ENCODE assay signal across 19 cellular contexts in the genomic region with DNA sequence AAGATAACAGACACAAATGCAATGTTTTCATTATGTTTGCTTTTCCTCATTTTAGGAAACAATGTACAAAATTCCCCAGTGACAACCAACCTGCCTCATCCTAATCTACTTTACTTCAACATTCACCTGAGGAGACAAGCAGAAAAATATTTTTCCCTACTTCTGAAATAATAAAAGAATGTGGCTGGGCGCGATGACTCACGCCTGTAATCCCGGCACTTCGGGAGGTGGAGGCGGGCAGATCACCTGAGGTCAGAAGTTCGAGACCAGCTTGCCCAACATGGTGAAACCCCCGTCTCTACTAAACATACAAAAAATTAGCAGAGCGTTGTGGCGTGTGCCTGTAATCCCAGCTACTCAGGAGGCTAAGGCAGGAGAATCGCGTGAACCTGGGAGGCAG. TPM values are rescaled to one million over a fixed set of nuclear protein-coding genes. Genes with fewer than 3 reads are reported as not detected.
DNase-seq lines count a peak whose midpoint lies in the region; ATAC-seq, FAIRE-seq and TF ChIP-seq lines count a peak whose summit lies in the region.
"Had no signal": no experiment of that assay in that cellular context is flagged by ENCODE, and none has a peak within 500 bp of the region (broad histone marks: within the 10 kb centered on the region; RNA-seq: fewer than 3 reads in every experiment).

No MANE protein-coding gene starts in this region.

- H4K20me1 ChIP-seq in HCT116 (ENCODE audit: insufficient read depth), result no peaks in the 10 kb centered on the region

- H2AFZ ChIP-seq in HCT116 (ENCODE audit: low read depth, low read length, poor library complexity, severe bottlenecking), result no peak overlapping the region

- H3K9me3 ChIP-seq in A549, result no peaks in the 10 kb centered on the region
- no peaks in the 10 kb centered on the region for H3K9me3 ChIP-seq in HCT116 (ENCODE audit: control insufficient read depth in 1 of 2, insufficient read depth in 1 of 2, low read depth in 1 of 2, low read length in 2 of 2)
- H3K9me3 ChIP-seq in Panc1 (ENCODE audit: control insufficient read depth, insufficient read depth, low read depth, low read length), result no peaks in the 10 kb centered on the region
- H3K9me3 ChIP-seq in mucosa of descending colon, result no peaks in the 10 kb centered on the region
- H3K9me3 ChIP-seq: BE2C had no signal

- H3K9me2 ChIP-seq in HCT116 (ENCODE audit: insufficient read depth), result no peaks in the 10 kb centered on the region

- H3K4me1 ChIP-seq in A549, result peaks cover 92% of the 10 kb centered on the region
- H3K4me1 ChIP-seq in HCT116 (ENCODE audit: control insufficient read depth in 1 of 2, insufficient read depth in 2 of 2, low read length in 2 of 2), result peaks cover 79 to 92% of the 10 kb centered on the region in 2 experiments
- peaks cover 91% of the 10 kb centered on the region for H3K4me1 ChIP-seq in Panc1 (ENCODE audit: control insufficient read depth, insufficient read depth, low read length)
- H3K4me1 ChIP-seq in foreskin keratinocyte, result peaks cover 29% of the 10 kb centered on the region
- H3K4me1 ChIP-seq in mucosa of descending colon (ENCODE audit: low read depth), result peaks cover 37% of the 10 kb centered on the region
- H3K4me1 ChIP-seq: BE2C had no signal

- POLR2A ChIA-PET in A549 (lab: Yijun Ruan, JAX) (no interaction called here), HCT116 (lab: Charles Lee) (no interaction called here), Panc1 (lab: Charles Lee) (no interaction called here)

- no peak for TF ChIP-seq RAD21 in A549 (conservative IDR thresholded peaks at IDR 0.05 in 1 of 2, IDR thresholded peaks at IDR 0.05 in 1 of 2)
- TF ChIP-seq RAD21 in HCT116 (IDR thresholded peaks at IDR 0.05; ENCODE audit: low read depth), result no peak

- peaks cover 82% of the 10 kb centered on the region for H3K79me2 ChIP-seq in HCT116 (ENCODE audit: insufficient read depth, low read length)

- CTCF ChIA-PET in A549 (lab: Yijun Ruan, JAX), result interaction anchor here (0.9 to 2.5 kb wide), 3 partner anchors 20 to 291 kb away, joined by 3 to 10 read pairs (median 7); no protein-coding TSS in a partner anchor
- CTCF ChIA-PET in HCT116 (lab: Charles Lee), result no interaction called here
- CTCF ChIA-PET in Panc1 (lab: Charles Lee), result no interaction called here

- DNase-seq in A549 (ENCODE audit: low read depth in 1 of 2, low spot score in 1 of 2), result peak in 1 of 2 experiments; percentile 53
- DNase-seq in HCT116 (ENCODE audit: low read depth, low spot score), result no peak
- no peak for DNase-seq in Panc1 (ENCODE audit: low read depth, low spot score)
- peak in 1 of 2 donors; percentile 47 for DNase-seq in foreskin keratinocyte
- no peak for DNase-seq in mucosa of descending colon
- DNase-seq in NCI-H510A treated with DMSO at 0.1 percent for 48 hours (lab: John Stamatoyannopoulos, UW), result no peak
- no peak for DNase-seq in left colon
- DNase-seq: BE2C; CD4-positive, alpha-beta T cell; DMS53; GOT3; NCI-H1105; NCI-H2081; NCI-H2171 treated with DMSO at 0.1 percent for 48 hours; NCI-H446 treated with DMSO at 0.1 percent for 48 hours; RPMI8226 had no signal

- peak overlapping the region; percentile 26; the same call in 1 of the 2 replicates for H3K9ac ChIP-seq in HCT116 (ENCODE audit: low read length)

- TF ChIP-seq POLR2A in A549 (IDR thresholded peaks at IDR 0.05; ENCODE audit: low read length), result no peak
- TF ChIP-seq POLR2A in HCT116 (IDR thresholded peaks at IDR 0.05; ENCODE audit: borderline replicate concordance, extremely low read depth, insufficient read depth, insufficient read length), result no peak
- no peak for TF ChIP-seq POLR2A in GM18505 (IDR thresholded peaks at IDR 0.05; ENCODE audit: borderline replicate concordance, extremely low read depth, insufficient read depth, insufficient read length)

- peak overlapping the region; percentile 95 for H3K27ac ChIP-seq in A549
- 0 out of 2 replicates have a peak overlapping the region, but pooled peaks have one; percentile 1 for H3K27ac ChIP-seq in HCT116 (ENCODE audit: low read depth, low read length)
- peak overlapping the region; percentile 98 for H3K27ac ChIP-seq in Panc1 (ENCODE audit: low read length)
- H3K27ac ChIP-seq in foreskin keratinocyte, result peak overlapping the region; percentile 46

- WGBS in A549 (ENCODE audit: missing lambda C conversion rate), result 30% methylated on average over 12 of the region's 12 CpGs

- H3K36me3 ChIP-seq in HCT116 (ENCODE audit: control insufficient read depth in 1 of 2, insufficient read depth in 2 of 2, low read length in 2 of 2) (no peaks in the 10 kb centered on the region), Panc1 (ENCODE audit: control insufficient read depth, insufficient read depth, low read length) (no peaks in the 10 kb centered on the region; the same call in 1 of the 2 replicates), mucosa of descending colon (ENCODE audit: low read depth) (no peaks in the 10 kb centered on the region)
- H3K36me3 ChIP-seq: BE2C had no signal

- no peak for TF ChIP-seq CTCF in A549 (IDR thresholded peaks at IDR 0.05)
- no peak for TF ChIP-seq CTCF in HCT116 (IDR thresholded peaks at IDR 0.05 in 2 of 3, conservative IDR thresholded peaks at IDR 0.05 in 1 of 3; ENCODE audit: borderline replicate concordance in 1 of 3, insufficient read depth in 1 of 3, low read depth in 2 of 3, low read length in 2 of 3)
- TF ChIP-seq CTCF in Panc1 (IDR thresholded peaks at IDR 0.05), result no peak
- no peak for TF ChIP-seq CTCF in foreskin keratinocyte (conservative IDR thresholded peaks at IDR 0.05)
- TF ChIP-seq CTCF in mucosa of descending colon (IDR thresholded peaks at IDR 0.05), result no peak

- no peak for FAIRE-seq in A549 (lab: Jason Lieb, UNC)
- FAIRE-seq: GM12891, GM18507 had no signal

- no peak for TF ChIP-seq EP300 in A549 (IDR thresholded peaks at IDR 0.05)

- in situ Hi-C loops in Panc1 (cut with HindIII; ENCODE audit: low pct_unique_long_range_greater_than_20kb, low sequenced_read_pairs), result no loop called here

- BruUV-seq in HCT116 (replicated peaks; lab: Mats Ljungman, UMichigan) (no TSS peak), Panc1 (replicated peaks; lab: Mats Ljungman, UMichigan) (no TSS peak)

- ATAC-seq in A549 (no peak), HCT116 (no peak), Panc1 (no peak), foreskin keratinocyte (no peak), GM18505 (IDR thresholded peaks at IDR 0.05; ENCODE audit: unreplicated experiment) (no peak), mucosa of descending colon (no peak), left colon (no peak)

- H3K4me3 ChIP-seq in A549, result no peak overlapping the region
- H3K4me3 ChIP-seq in HCT116 (replicated peaks in 1 of 2; ENCODE audit: low read depth in 1 of 2, low read length in 2 of 2), result peak overlapping the region in 1 of 2 experiments; percentile 31; a peak in 1 of 4 replicates
- no peak overlapping the region for H3K4me3 ChIP-seq in Panc1 (ENCODE audit: low read depth in 2 of 2, low read length in 2 of 2)
- H3K4me3 ChIP-seq in mucosa of descending colon, result no peak overlapping the region

- intact Hi-C loops in HCT116 (cut with micrococcal nuclease), result no loop called here
- intact Hi-C loops in Panc1 (cut with micrococcal nuclease; ENCODE audit: unreplicated experiment), result no loop called here
- intact Hi-C loops in mucosa of descending colon (cut with DNase I, micrococcal nuclease), result no loop called here
- intact Hi-C loops in left colon (cut with DNase I, micrococcal nuclease), result no loop called here

- RAD21 ChIA-PET in HCT116 (lab: Charles Lee; ENCODE audit: low non-redundant PET in 1 of 2, low total read pairs in 2 of 2, uncharacterized antibody in 2 of 2, unreplicated experiment in 2 of 2), result no interaction called here

- H3K4me2 ChIP-seq in A549, result peak overlapping the region; percentile 91
- H3K4me2 ChIP-seq in HCT116 (ENCODE audit: low read length), result peak overlapping the region; percentile 65

- no peaks in the 10 kb centered on the region for H3K27me3 ChIP-seq in HCT116 (ENCODE audit: insufficient read depth, low read length)
- H3K27me3 ChIP-seq in Panc1 (ENCODE audit: control insufficient read depth, insufficient read depth, low read length), result no peaks in the 10 kb centered on the region
- H3K27me3 ChIP-seq in foreskin keratinocyte, result no peaks in the 10 kb centered on the region
- H3K27me3 ChIP-seq: BE2C had no signal

TF ChIP-seq in A549, 52 proteins besides CTCF, POLR2A, EP300 and RAD21:
- 0 out of 5 replicates have a peak, but pooled peaks of 1 of the 2 experiments have one; percentile 15 for TF ChIP-seq JUN (IDR thresholded peaks at IDR 0.05)
- no peak for TF ChIP-seq ZC3H11A (IDR thresholded peaks at IDR 0.05)
- peak; percentile 18; the same call in 1 of the 2 replicates for TF ChIP-seq FOSL2 (IDR thresholded peaks at IDR 0.05)
- peak; percentile 85 for TF ChIP-seq FOSL2 (CRISPR knock-in tag; IDR thresholded peaks at IDR 0.05)
- TF ChIP-seq ZFP36 (IDR thresholded peaks at IDR 0.05; ENCODE audit: borderline replicate concordance, partially characterized antibody), result peak; percentile 27

TF ChIP-seq in HCT116, 20 proteins besides CTCF, POLR2A, EP300 and RAD21:
- TF ChIP-seq POLR2AphosphoS5 (IDR thresholded peaks at IDR 0.05; ENCODE audit: low read depth, low read length), result no peak
- peak; percentile 49; the same call in 1 of the 2 replicates for TF ChIP-seq JUND (IDR thresholded peaks at IDR 0.05)
- peak; percentile 56 for TF ChIP-seq FOSL1 (IDR thresholded peaks at IDR 0.05; ENCODE audit: low read depth)

RNA-seq across cellular contexts. Expression of a gene that starts 36.9 kb away (rescaled TPM):
- polyA plus RNA-seq in A549 (2011; rRNA removed) (68.0 and 132 TPM in 2 replicates), A549 (2017; fragmentation: RNase III; extraction: RNeasy Plus Mini Kit Qiagen cat#74134 plus additional on column Dnase treatment) (68.5 to 71.5 TPM (median 68.9 TPM) in 3 replicates), foreskin keratinocyte (11.2 and 11.5 TPM in 2 replicates)
- 28.5 and 36.3 TPM in 2 replicates for polyA plus RNA-seq in A549 (2012; cell fraction: cytosol; rRNA removed)
- 35.8 and 50.4 TPM in 2 replicates for polyA plus RNA-seq in A549 (2012; cell fraction: nucleus; rRNA removed)
- polyA minus RNA-seq in A549 (2011; rRNA and poly(A)+ RNA removed), result 236 and 309 TPM in 2 replicates
- total RNA-seq in HCT116 (2021; ENCODE audit: unreplicated experiment) (34.9 TPM), Panc1 (2021; ENCODE audit: unreplicated experiment) (71.9 TPM), foreskin keratinocyte (57.7 and 62.5 TPM in 2 replicates), mucosa of descending colon (10 to 100 TPM; 29.4 to 87.8 (median 61.3) TPM), left colon (10 to 100 TPM; 57.6 to 71.7 TPM)
- 18.3 and 19.3 TPM in 2 replicates for polyA plus RNA-seq in HCT116 (2012)
- 68.6 TPM for polyA plus RNA-seq in Panc1 (2012; ENCODE audit: insufficient read length)
- total RNA-seq: CD4-positive, alpha-beta T cell had no signal

Comparison
In these comparisons a context has a peak if more than half of its experiments do, and no peak if none do; other contexts are left out.
1. H3K27ac ChIP-seq: peak in every context shown above with its lines; median percentile 98 in Panc1; 95 in A549; 46 in foreskin keratinocyte; 1 in HCT116.